In genomic region chrX:16469870-16470269, GRCh38 we compare ENCODE assay signal across 19 cellular contexts.
DNase-seq lines count a peak whose midpoint lies in the region; ATAC-seq and TF ChIP-seq lines count a peak whose summit lies in the region.
"Had no signal": no experiment of that assay in that cellular context is flagged by ENCODE, and none has a peak within 500 bp of the region (broad histone marks: within the 10 kb centered on the region; RNA-seq: fewer than 3 reads in every experiment).

No MANE protein-coding gene starts in this region.

- ATAC-seq in HG03520 (IDR thresholded peaks at IDR 0.05; ENCODE audit: unreplicated experiment) = no peak
- ATAC-seq: CD8-positive, alpha-beta T cell; stimulated activated naive CD8-positive, alpha-beta T cell treated with anti-CD3 and anti-CD28 coated beads, Interleukin-15, amount 100 ng/mL, for 72 hours had no signal

- H3K4me3 ChIP-seq in mammary epithelial cell (replicated peaks in 1 of 3; ENCODE audit: insufficient read depth in 1 of 3, low read depth in 2 of 3, low read length in 3 of 3) (no peak overlapping the region), breast epithelium (no peak overlapping the region)

- H4K20me1 ChIP-seq in mammary epithelial cell (ENCODE audit: insufficient read depth, low read length) = no peaks in the 10 kb centered on the region

- no peak overlapping the region for H3K4me2 ChIP-seq in mammary epithelial cell (ENCODE audit: insufficient read depth, low read depth, low read length)

- H2AFZ ChIP-seq in mammary epithelial cell (ENCODE audit: low read depth, low read length) = no peak overlapping the region

- dilution Hi-C loops in mammary epithelial cell (cut with HindIII; ENCODE audit: low sequenced_read_pairs) = no loop called here

- no peak overlapping the region for H3K27ac Mint-ChIP-seq in chondrocyte (ENCODE audit: unreplicated experiment)
- H3K27ac Mint-ChIP-seq: CD8-positive, alpha-beta T cell; nephron progenitor cell; stimulated activated naive CD8-positive, alpha-beta T cell treated with anti-CD3 and anti-CD28 coated beads, Interleukin-15, amount 100 ng/mL, for 72 hours had no signal

- no peaks in the 10 kb centered on the region for H3K79me2 ChIP-seq in mammary epithelial cell (ENCODE audit: insufficient read depth, low read length)

- no TSS peak for BruUV-seq in mammary epithelial cell (replicated peaks; lab: Mats Ljungman, UMichigan)

- no peak overlapping the region for H3K4me3 Mint-ChIP-seq in chondrocyte (ENCODE audit: unreplicated experiment)
- H3K4me3 Mint-ChIP-seq: CD8-positive, alpha-beta T cell; nephron progenitor cell; stimulated activated naive CD8-positive, alpha-beta T cell treated with anti-CD3 and anti-CD28 coated beads, Interleukin-15, amount 100 ng/mL, for 72 hours had no signal

- TF ChIP-seq POLR2A in breast epithelium (IDR thresholded peaks at IDR 0.05) = no peak

- in situ Hi-C loops in mammary epithelial cell (cut with MboI; ENCODE audit: low sequenced_read_pairs in 2 of 2) = no loop called here

- TF ChIP-seq CTCF in mammary epithelial cell (conservative IDR thresholded peaks at IDR 0.05 in 1 of 2, IDR thresholded peaks at IDR 0.05 in 1 of 2; ENCODE audit: extremely low read depth in 1 of 2, insufficient read depth in 1 of 2, low read depth in 1 of 2, low read length in 2 of 2) (peak; percentile 22 to 30), breast epithelium (IDR thresholded peaks at IDR 0.05) (no peak), chondrocyte (IDR thresholded peaks at IDR 0.05) (peak; percentile 19)

- H3K9me3 ChIP-seq in mammary epithelial cell (replicated peaks; ENCODE audit: insufficient read depth, low read length) (no peaks in the 10 kb centered on the region), breast epithelium (no peaks in the 10 kb centered on the region)

- H3K36me3 ChIP-seq in mammary epithelial cell (ENCODE audit: insufficient read depth, low read length) (no peaks in the 10 kb centered on the region), breast epithelium (no peaks in the 10 kb centered on the region)

- H3K27me3 Mint-ChIP-seq in chondrocyte (ENCODE audit: low read depth) = no peaks in the 10 kb centered on the region
- H3K27me3 Mint-ChIP-seq: stimulated activated naive CD8-positive, alpha-beta T cell treated with anti-CD3 and anti-CD28 coated beads, Interleukin-15, amount 100 ng/mL, for 72 hours had no signal

- H3K4me1 ChIP-seq in mammary epithelial cell (ENCODE audit: insufficient read depth, low read length) = peaks cover 15% of the 10 kb centered on the region
- no peaks in the 10 kb centered on the region for H3K4me1 ChIP-seq in breast epithelium

- H3K36me3 Mint-ChIP-seq in chondrocyte (ENCODE audit: low read depth) = no peaks in the 10 kb centered on the region
- H3K36me3 Mint-ChIP-seq: CD8-positive, alpha-beta T cell had no signal

- H3K27ac ChIP-seq in mammary epithelial cell (ENCODE audit: insufficient read depth, low read depth, low read length) (no peak overlapping the region), breast epithelium (no peak overlapping the region)

- CTCF ChIA-PET in mammary epithelial cell (lab: Charles Lee; ENCODE audit: low non-redundant PET) = no interaction called here

- no peak overlapping the region for H3K9ac ChIP-seq in mammary epithelial cell (ENCODE audit: insufficient read depth, low read length)

- peaks cover 10% of the 10 kb centered on the region for H3K4me1 Mint-ChIP-seq in chondrocyte (ENCODE audit: low read depth)
- H3K4me1 Mint-ChIP-seq: nephron progenitor cell; stimulated activated naive CD8-positive, alpha-beta T cell treated with anti-CD3 and anti-CD28 coated beads, Interleukin-15, amount 100 ng/mL, for 72 hours had no signal

- intact Hi-C loops in mammary epithelial cell (cut with micrococcal nuclease) (no loop called here), breast epithelium (cut with DNase I; ENCODE audit: low total_unique reads) (no loop called here)

- DNase-seq in mammary epithelial cell (no peak), breast epithelium (ENCODE audit: low spot score in 2 of 2) (no peak), NCI-H69 (lab: John Stamatoyannopoulos, UW) (peak; percentile 61), chondrocyte (ENCODE audit: low spot score) (no peak), DMS53 treated with DMSO at 0.1 percent for 48 hours (lab: John Stamatoyannopoulos, UW; ENCODE audit: unreplicated experiment) (no peak), AG08396 (ENCODE audit: low spot score) (no peak), GM03348 (ENCODE audit: low spot score) (no peak)
- DNase-seq: activated CD4-positive, alpha-beta T cell treated with anti-CD3 and anti-CD28 coated beads for 4 hours; activated CD8-positive, alpha-beta memory T cell treated with anti-CD3 and anti-CD28 coated beads, Interleukin-2, amount 50 U/mL, for 4 hours; activated gamma-delta T cell; CD8-positive, alpha-beta T cell; NCI-H1048; NCI-H2171; nephron progenitor cell; NK-92 treated with Interleukin-12 subunit alpha and Interleukin-12 subunit beta, amount 100 ng/mL, for 24 hours; retina; SHP77 treated with DMSO at 0.1 percent for 48 hours; stimulated activated naive CD8-positive, alpha-beta T cell treated with anti-CD3 and anti-CD28 coated beads, Interleukin-15, amount 100 ng/mL, for 72 hours had no signal

- 69% methylated on average over 2 of the region's 5 CpGs for WGBS in mammary epithelial cell (ENCODE audit: low coverage, missing lambda C conversion rate)

- H3K27me3 ChIP-seq in mammary epithelial cell (ENCODE audit: insufficient read depth, low read length) (no peaks in the 10 kb centered on the region), breast epithelium (peaks cover 0 to 32% of the 10 kb centered on the region in 2 donors)

- no peaks in the 10 kb centered on the region for H3K9me3 Mint-ChIP-seq in chondrocyte (ENCODE audit: low read depth)
- H3K9me3 Mint-ChIP-seq: CD8-positive, alpha-beta T cell; nephron progenitor cell; stimulated activated naive CD8-positive, alpha-beta T cell treated with anti-CD3 and anti-CD28 coated beads, Interleukin-15, amount 100 ng/mL, for 72 hours had no signal

Comparison
In these comparisons a context has a peak if more than half of its experiments do, and no peak if none do; other contexts are left out.
1. CTCF ChIP-seq: peak in mammary epithelial cell (2 of 2) and chondrocyte (single experiment); none in breast epithelium (0 of 3).